Comparison of ENCODE assay signal across 8 cellular contexts in the genomic region with DNA sequence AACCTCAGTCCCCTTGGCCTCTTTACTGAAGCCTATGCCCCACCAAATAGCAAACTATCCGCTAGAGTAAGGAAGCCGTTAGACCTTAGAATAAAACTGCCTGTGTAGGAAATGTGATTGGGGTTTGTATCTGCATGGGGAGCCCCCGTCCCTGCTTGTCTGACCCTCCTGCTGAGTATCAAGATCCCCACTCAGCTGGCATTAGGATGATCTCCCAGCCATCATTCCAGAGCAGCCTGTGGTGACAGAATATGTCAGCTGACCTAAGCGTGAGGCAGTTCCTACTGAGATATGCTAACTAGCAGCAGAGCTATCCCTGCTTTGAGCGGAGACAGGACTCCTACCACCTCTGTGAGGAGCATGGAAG. TPM values are rescaled to one million over a fixed set of nuclear protein-coding genes. Genes with fewer than 3 reads are reported as not detected.
A peak's percentile ranks its signal among the peaks of the same experiment; 100 is the strongest.
DNase-seq lines count a peak whose midpoint lies in the region; ATAC-seq and TF ChIP-seq lines count a peak whose summit lies in the region.

No MANE protein-coding gene starts in this region.

- H3K36me3 ChIP-seq in H7 (replicated peaks; ENCODE audit: control insufficient read depth, insufficient read depth, low read length) (no peaks in the 10 kb centered on the region; the same call in 1 of the 2 replicates), cardiac muscle cell (no peaks in the 10 kb centered on the region)

- H3K27ac ChIP-seq in adipose tissue (ENCODE audit: low read depth, low read length) (peak overlapping the region; percentile 38), cardiac muscle cell (no peak overlapping the region)

- ATAC-seq in HG02884 (IDR thresholded peaks at IDR 0.05; ENCODE audit: unreplicated experiment): no peak

- peak overlapping the region; percentile 78 for H3K4me3 ChIP-seq in H7 (ENCODE audit: insufficient read depth, low read depth, low read length)
- peak overlapping the region; percentile 95 for H3K4me3 ChIP-seq in cardiac muscle cell

- H3K27me3 ChIP-seq in H7 (ENCODE audit: control insufficient read depth, insufficient read depth, low read length) (no peaks in the 10 kb centered on the region), cardiac muscle cell (peaks cover 82% of the 10 kb centered on the region)

- H3K4me1 ChIP-seq in cardiac muscle cell (ENCODE audit: low read depth): no peaks in the 10 kb centered on the region

- TF ChIP-seq CTCF in cardiac muscle cell (IDR thresholded peaks at IDR 0.05; ENCODE audit: low read depth, low read length): no peak

- WGBS in adipose tissue, 3 donors: 2 to 6% (median 3%) methylated on average over 5 of the region's 5 CpGs

- DNase-seq in EH (ENCODE audit: low read depth) (peak; percentile 81), H7 (peak; percentile 66), NOMO-1 treated with DMSO at 0.1 percent for 48 hours (lab: John Stamatoyannopoulos, UW; ENCODE audit: unreplicated experiment) (peak; percentile 29), cardiac muscle cell (ENCODE audit: low read depth in 1 of 2, low spot score in 1 of 2) (peak; percentile 28 to 58), non-pigmented ciliary epithelial cell (ENCODE audit: low read depth) (peak; percentile 19), NCI-H1930 (lab: John Stamatoyannopoulos, UW) (no peak)

- no peaks in the 10 kb centered on the region for H3K9me3 ChIP-seq in cardiac muscle cell (ENCODE audit: low read depth)

RNA-seq across cellular contexts. Expression of gene GFOD2, which starts 0.6 kb away (rescaled TPM):
- 25.3 and 26.2 TPM in 2 replicates for total RNA-seq in H7 (2014; rRNA removed; shearing (Covaris generic))
- 10 to 100 TPM in 2 of 3 donors, 1 to 10 TPM in 1; 8.7 to 13.3 (median 13.1) TPM for polyA plus RNA-seq in adipose tissue
- total RNA-seq in cardiac muscle cell: 5.9 and 8.4 TPM in 2 replicates
- 2.2 and 5.6 TPM in 2 replicates for polyA plus RNA-seq in cardiac muscle cell

RNA-seq across cellular contexts. Expression of gene C16orf86, which starts 53.1 kb away (rescaled TPM):
- 8.5 and 9.0 TPM in 2 replicates for total RNA-seq in H7 (2014; rRNA removed; shearing (Covaris generic))
- polyA plus RNA-seq in adipose tissue (1 to 10 TPM; 3.5 to 6.5 (median 4.9) TPM), cardiac muscle cell (1.7 and 5.1 TPM in 2 replicates)
- 13.0 and 14.9 TPM in 2 replicates for total RNA-seq in cardiac muscle cell

RNA-seq across cellular contexts. Expression of gene ENKD1, which starts 53.2 kb away (rescaled TPM):
- total RNA-seq in H7 (2014; rRNA removed; shearing (Covaris generic)): 7.0 and 12.3 TPM in 2 replicates
- polyA plus RNA-seq in adipose tissue (10 to 100 TPM; 10.4 to 88.2 (median 16.5) TPM), cardiac muscle cell (23.3 and 23.8 TPM in 2 replicates)
- total RNA-seq in cardiac muscle cell: 29.8 and 34.8 TPM in 2 replicates

RNA-seq across cellular contexts. Expression of gene PARD6A, which starts 59.0 kb away (rescaled TPM):
- 5.5 and 6.8 TPM in 2 replicates for total RNA-seq in H7 (2014; rRNA removed; shearing (Covaris generic))
- 10 to 100 TPM in 1 of 3 donors, 1 to 10 TPM in 2; 1.7 to 24.8 (median 3.4) TPM for polyA plus RNA-seq in adipose tissue
- total RNA-seq in cardiac muscle cell: 0.71 and 0.74 TPM in 2 replicates
- polyA plus RNA-seq in cardiac muscle cell: 0.91 and 1.1 TPM in 2 replicates

RNA-seq across cellular contexts. Expression of gene ACD, which starts 59.7 kb away (rescaled TPM):
- 44.9 and 52.2 TPM in 2 replicates for total RNA-seq in H7 (2014; rRNA removed; shearing (Covaris generic))
- polyA plus RNA-seq in adipose tissue: 10 to 100 TPM; 12.7 to 15.6 (median 13.3) TPM
- 17.2 and 25.5 TPM in 2 replicates for total RNA-seq in cardiac muscle cell
- 25.1 and 31.8 TPM in 2 replicates for polyA plus RNA-seq in cardiac muscle cell

Comparison
In these comparisons a context has a peak if more than half of its experiments do, and no peak if none do; other contexts are left out.
1. DNase-seq: peak in EH (single experiment), H7 (single experiment), NOMO-1 treated with DMSO at 0.1 percent for 48 hours (single experiment), cardiac muscle cell (2 of 2) and non-pigmented ciliary epithelial cell (single experiment); none in NCI-H1930 (0 of 2).